Comparison of ENCODE assay signal across 16 cellular contexts in the genomic region with DNA sequence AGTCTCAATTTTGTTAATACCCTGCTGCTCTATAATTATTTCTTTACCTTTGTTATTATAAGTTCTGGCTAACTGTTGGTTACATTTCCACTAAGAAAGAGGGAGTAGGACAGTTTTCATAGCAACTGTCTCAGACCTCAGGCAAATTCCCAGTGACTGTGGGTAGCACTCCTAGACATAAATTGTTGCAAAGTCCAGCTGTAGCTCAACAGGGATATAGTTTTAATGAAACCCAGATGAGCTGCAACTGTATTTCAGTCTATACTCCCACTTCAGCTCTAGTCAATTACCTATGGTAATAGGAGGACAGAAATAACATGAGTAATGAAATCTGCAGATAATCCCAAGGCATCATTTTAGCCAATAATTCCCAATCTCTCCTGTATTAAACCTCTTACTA.
DNase-seq lines count a peak whose midpoint lies in the region; ATAC-seq and TF ChIP-seq lines count a peak whose summit lies in the region.
"Had no signal": no experiment of that assay in that cellular context is flagged by ENCODE, and none has a peak within 500 bp of the region (broad histone marks: within the 10 kb centered on the region; RNA-seq: fewer than 3 reads in every experiment).

No MANE protein-coding gene starts in this region.

- no peaks in the 10 kb centered on the region for H3K27me3 ChIP-seq in SK-N-SH (ENCODE audit: insufficient read depth)

- H3K4me3 Mint-ChIP-seq in nephron: no peak overlapping the region
- H3K4me3 Mint-ChIP-seq in osteocyte (ENCODE audit: unreplicated experiment): no peak overlapping the region
- H3K4me3 Mint-ChIP-seq: B cell; CD4-positive, alpha-beta T cell had no signal

- peak overlapping the region; percentile 16 to 77 (median 75) for H3K27ac Mint-ChIP-seq in nephron
- H3K27ac Mint-ChIP-seq in osteocyte (ENCODE audit: unreplicated experiment): no peak overlapping the region
- H3K27ac Mint-ChIP-seq: B cell; CD4-positive, alpha-beta T cell had no signal

- TF ChIP-seq RAD21 in SK-N-SH (IDR thresholded peaks at IDR 0.05; ENCODE audit: low read length): no peak

- H3K36me3 Mint-ChIP-seq in nephron (ENCODE audit: low read depth) (no peaks in the 10 kb centered on the region), osteocyte (ENCODE audit: unreplicated experiment) (peaks cover 2% of the 10 kb centered on the region)

- DNase-seq in EH (ENCODE audit: low read depth) (peak; percentile 5), SK-N-SH (peak; percentile 6), fibroblast of mammary gland (ENCODE audit: low read depth) (peak; percentile 5), osteocyte (ENCODE audit: extremely low spot score, unreplicated experiment) (no peak)
- DNase-seq: ACHN; C1 segment of cervical spinal cord; Calu3; CD4-positive, alpha-beta T cell; DMS 273 treated with DMSO at 0.1 percent for 48 hours; EL had no signal

- H3K27ac ChIP-seq in SK-N-SH (ENCODE audit: low read depth in 2 of 2, low read length in 1 of 2): peak overlapping the region in 1 of 2 experiments; percentile 7; a peak in 1 of 4 replicates
- H3K27ac ChIP-seq: HL-60 had no signal

- H3K4me1 ChIP-seq in SK-N-SH (ENCODE audit: control insufficient read depth in 1 of 2, insufficient read depth in 2 of 2, low read depth in 1 of 2, low read length in 1 of 2): peaks cover 0 to 5% of the 10 kb centered on the region in 2 experiments; a peak in 1 of 4 replicates
- H3K4me1 ChIP-seq: HAP-1 had no signal

- TF ChIP-seq EP300 in SK-N-SH (IDR thresholded peaks at IDR 0.05; ENCODE audit: borderline replicate concordance in 1 of 2, low read depth in 1 of 2, low read length in 1 of 2): no peak

- H3F3A ChIP-seq in SK-N-SH (replicated peaks; ENCODE audit: insufficient read depth): no peaks in the 10 kb centered on the region

- ATAC-seq in HG03097 (IDR thresholded peaks at IDR 0.05; ENCODE audit: low FRiP score, unreplicated experiment) (no peak), esophagus mucosa (no peak)

- H3K36me3 ChIP-seq in SK-N-SH (replicated peaks in 1 of 2; ENCODE audit: control insufficient read depth in 1 of 2, insufficient read depth in 2 of 2, low read length in 1 of 2): no peaks in the 10 kb centered on the region
- H3K36me3 ChIP-seq: HAP-1 had no signal

- no peak overlapping the region for H3K4me3 ChIP-seq in SK-N-SH (ENCODE audit: low read depth in 2 of 2, low read length in 1 of 2)
- no peak overlapping the region for H3K4me3 ChIP-seq in fibroblast of mammary gland (ENCODE audit: control insufficient read depth, low read depth, low read length)
- H3K4me3 ChIP-seq: HAP-1 had no signal

- POLR2A ChIA-PET in SK-N-SH (lab: Yijun Ruan, JAX): no interaction called here

- H3K4me1 Mint-ChIP-seq in nephron (peaks cover 13% of the 10 kb centered on the region), osteocyte (ENCODE audit: unreplicated experiment) (peaks cover 4% of the 10 kb centered on the region)
- H3K4me1 Mint-ChIP-seq: B cell had no signal

- TF ChIP-seq CTCF in SK-N-SH (IDR thresholded peaks at IDR 0.05) (no peak), fibroblast of mammary gland (conservative IDR thresholded peaks at IDR 0.05; ENCODE audit: control insufficient read depth, insufficient read depth, low read depth, low read length) (no peak), nephron (IDR thresholded peaks at IDR 0.05; ENCODE audit: unreplicated experiment in 3 of 3) (no peak), osteocyte (IDR thresholded peaks at IDR 0.05) (no peak)

- H3K79me2 ChIP-seq in SK-N-SH (ENCODE audit: insufficient read depth): no peaks in the 10 kb centered on the region

- H3K9me3 ChIP-seq in SK-N-SH: peaks cover 7% of the 10 kb centered on the region; the same call in 1 of the 2 replicates
- H3K9me3 ChIP-seq: HAP-1 had no signal

- no peak overlapping the region for H3K4me2 ChIP-seq in SK-N-SH

- no peaks in the 10 kb centered on the region for H3K9me3 Mint-ChIP-seq in nephron
- H3K9me3 Mint-ChIP-seq in osteocyte (ENCODE audit: unreplicated experiment): peaks cover 10% of the 10 kb centered on the region
- H3K9me3 Mint-ChIP-seq: CD4-positive, alpha-beta T cell had no signal

- CTCF ChIA-PET in SK-N-SH (lab: Yijun Ruan, JAX): interaction anchor here (1.0 kb wide), 1 partner anchor 16 kb away, joined by 3 read pairs; no protein-coding TSS in a partner anchor

- H3K9ac ChIP-seq in SK-N-SH: no peak overlapping the region

- H2AFZ ChIP-seq in SK-N-SH (ENCODE audit: low read depth): no peak overlapping the region

- no peaks in the 10 kb centered on the region for H3K9me2 ChIP-seq in SK-N-SH

- no peaks in the 10 kb centered on the region for H3K27me3 Mint-ChIP-seq in nephron (ENCODE audit: low read depth)
- H3K27me3 Mint-ChIP-seq in osteocyte (ENCODE audit: unreplicated experiment): no peaks in the 10 kb centered on the region
- H3K27me3 Mint-ChIP-seq: B cell had no signal

- no peaks in the 10 kb centered on the region for H4K20me1 ChIP-seq in SK-N-SH (ENCODE audit: insufficient read depth)

TF ChIP-seq in SK-N-SH, 30 proteins besides CTCF, POLR2A, EP300 and RAD21:
- no peak for TF ChIP-seq TAF1 (IDR thresholded peaks at IDR 0.05; ENCODE audit: borderline replicate concordance, low read depth, low read length)
- no peak for TF ChIP-seq GATA2 (CRISPR knock-in tag; IDR thresholded peaks at IDR 0.05)
- no peak for TF ChIP-seq PBX3 (IDR thresholded peaks at IDR 0.05)
- no peak for TF ChIP-seq USF2 (IDR thresholded peaks at IDR 0.05; ENCODE audit: borderline replicate concordance, low read depth, low read length)
- 0 out of 2 replicates have a peak, but pooled peaks have one; percentile 31 for TF ChIP-seq TCF12 (IDR thresholded peaks at IDR 0.05)
TF ChIP-seq in SK-N-SH: peak in this region for 1.
